In genomic region chr9:80086386-80086785, GRCh38 we compare ENCODE assay signal across 31 cellular contexts.
DNase-seq lines count a peak whose midpoint lies in the region; ATAC-seq and TF ChIP-seq lines count a peak whose summit lies in the region.
"Had no signal": no experiment of that assay in that cellular context is flagged by ENCODE, and none has a peak within 500 bp of the region (broad histone marks: within the 10 kb centered on the region; RNA-seq: fewer than 3 reads in every experiment).

No MANE protein-coding gene starts in this region.

- H3K9ac ChIP-seq in BLaER1 = no peak overlapping the region

- no peaks in the 10 kb centered on the region for H3K36me3 ChIP-seq in BLaER1
- H3K36me3 ChIP-seq: SJSA1 had no signal

- CTCF ChIA-PET in activated CD8-positive, alpha-beta T cell treated with anti-CD3 and anti-CD28 coated beads for 36 hours (lab: Charles Lee) = interaction anchor here (0.6 kb wide), 1 partner anchor 21 kb away, joined by 3 read pairs; no protein-coding TSS in a partner anchor
- CTCF ChIA-PET in activated CD8-positive, alpha-beta T cell treated with anti-CD3 and anti-CD28 coated beads, Interleukin-2, amount 10 ng/mL, durations not matched to agents 7 days and 5 days (lab: Charles Lee) = no interaction called here

- peak overlapping the region; percentile 75 for H3K27ac Mint-ChIP-seq in activated CD8-positive, alpha-beta T cell treated with anti-CD3 and anti-CD28 coated beads for 36 hours
- H3K27ac Mint-ChIP-seq in activated CD8-positive, alpha-beta T cell treated with anti-CD3 and anti-CD28 coated beads, Interleukin-2, amount 10 ng/mL, durations not matched to agents 7 days and 5 days = no peak overlapping the region
- peak overlapping the region; percentile 46 for H3K27ac Mint-ChIP-seq in activated naive CD8-positive, alpha-beta T cell
- H3K27ac Mint-ChIP-seq in stimulated activated naive B cell treated with anti-CD40 and anti-IgM and Interleukin-4, amounts not matched to agents 10 μg/mL and 1 μg/mL and 100 μg/mL, for 72 hours = peak overlapping the region; percentile 96
- H3K27ac Mint-ChIP-seq: CD8-positive, alpha-beta T cell had no signal

- no peak for TF ChIP-seq CTCF in activated CD8-positive, alpha-beta T cell treated with anti-CD3 and anti-CD28 coated beads for 36 hours (IDR thresholded peaks at IDR 0.05)

- no peak overlapping the region for H3K4me3 ChIP-seq in BLaER1
- H3K4me3 ChIP-seq: GM12878, K562, SJSA1 had no signal

- H3K9me3 Mint-ChIP-seq in activated CD8-positive, alpha-beta T cell treated with anti-CD3 and anti-CD28 coated beads for 36 hours = no peaks in the 10 kb centered on the region
- H3K9me3 Mint-ChIP-seq in activated CD8-positive, alpha-beta T cell treated with anti-CD3 and anti-CD28 coated beads, Interleukin-2, amount 10 ng/mL, durations not matched to agents 7 days and 5 days (ENCODE audit: insufficient read depth) = no peaks in the 10 kb centered on the region
- no peaks in the 10 kb centered on the region for H3K9me3 Mint-ChIP-seq in activated naive CD8-positive, alpha-beta T cell (ENCODE audit: low read depth)
- peaks cover 3 to 4% of the 10 kb centered on the region in 2 donors for H3K9me3 Mint-ChIP-seq in stimulated activated naive B cell treated with anti-CD40 and anti-IgM and Interleukin-4, amounts not matched to agents 10 μg/mL and 1 μg/mL and 100 μg/mL, for 72 hours
- H3K9me3 Mint-ChIP-seq: CD8-positive, alpha-beta T cell had no signal

- H3K4me1 Mint-ChIP-seq in activated CD8-positive, alpha-beta T cell treated with anti-CD3 and anti-CD28 coated beads for 36 hours (ENCODE audit: low read depth) = peaks cover 16% of the 10 kb centered on the region
- no peaks in the 10 kb centered on the region for H3K4me1 Mint-ChIP-seq in activated CD8-positive, alpha-beta T cell treated with anti-CD3 and anti-CD28 coated beads, Interleukin-2, amount 10 ng/mL, durations not matched to agents 7 days and 5 days (ENCODE audit: low read depth)
- H3K4me1 Mint-ChIP-seq in activated naive CD8-positive, alpha-beta T cell (ENCODE audit: low read depth) = peaks cover 14% of the 10 kb centered on the region
- H3K4me1 Mint-ChIP-seq in stimulated activated naive B cell treated with anti-CD40 and anti-IgM and Interleukin-4, amounts not matched to agents 10 μg/mL and 1 μg/mL and 100 μg/mL, for 72 hours = peaks cover 25 to 65% of the 10 kb centered on the region in 2 donors

- no peak for DNase-seq in activated CD8-positive, alpha-beta T cell treated with anti-CD3 and anti-CD28 coated beads for 36 hours
- DNase-seq in activated CD8-positive, alpha-beta T cell treated with anti-CD3 and anti-CD28 coated beads, Interleukin-2, amount 10 ng/mL, durations not matched to agents 7 days and 5 days = no peak
- DNase-seq in stimulated activated naive B cell treated with anti-CD40 and anti-IgM and Interleukin-4, amounts not matched to agents 10 μg/mL and 1 μg/mL and 100 μg/mL, for 72 hours = no peak
- DNase-seq in ureter (ENCODE audit: low spot score) = no peak
- no peak for DNase-seq in activated CD4-positive, alpha-beta T cell treated with anti-CD3 and anti-CD28 coated beads, Interleukin-2, amount 50 U/mL, for 48 hours
- DNase-seq: 8988T; C1 segment of cervical spinal cord; Caco-2; CD8-positive, alpha-beta T cell; DMS 273 treated with DMSO at 0.1 percent for 48 hours; DMS79; GDM1; Kasumi-1; NCI-H1092 treated with DMSO at 0.1 percent for 48 hours; NCI-H1436; NCI-H187; NCI-H2081 treated with DMSO at 0.1 percent for 48 hours; NCI-H2171; NCI-H226; NCI-H510A; NCI-H69; Right ventricle myocardium superior; RPMI8226 had no signal

- no peaks in the 10 kb centered on the region for H3K27me3 ChIP-seq in BLaER1
- H3K27me3 ChIP-seq: SJSA1 had no signal

- no peaks in the 10 kb centered on the region for H3K27me3 Mint-ChIP-seq in activated CD8-positive, alpha-beta T cell treated with anti-CD3 and anti-CD28 coated beads for 36 hours
- H3K27me3 Mint-ChIP-seq in activated CD8-positive, alpha-beta T cell treated with anti-CD3 and anti-CD28 coated beads, Interleukin-2, amount 10 ng/mL, durations not matched to agents 7 days and 5 days (ENCODE audit: low read depth) = no peaks in the 10 kb centered on the region
- no peaks in the 10 kb centered on the region for H3K27me3 Mint-ChIP-seq in activated naive CD8-positive, alpha-beta T cell
- no peaks in the 10 kb centered on the region for H3K27me3 Mint-ChIP-seq in stimulated activated naive B cell treated with anti-CD40 and anti-IgM and Interleukin-4, amounts not matched to agents 10 μg/mL and 1 μg/mL and 100 μg/mL, for 72 hours

- peaks cover 64% of the 10 kb centered on the region for H3K4me1 ChIP-seq in BLaER1
- H3K4me1 ChIP-seq: Caco-2, SJSA1 had no signal

- H3K9me3 ChIP-seq in BLaER1 = peaks cover 16% of the 10 kb centered on the region
- H3K9me3 ChIP-seq: Caco-2, SJSA1 had no signal

- peak overlapping the region; percentile 62 for H3K4me2 ChIP-seq in BLaER1

- POLR2A ChIA-PET in activated CD8-positive, alpha-beta T cell treated with anti-CD3 and anti-CD28 coated beads for 36 hours (lab: Charles Lee) = no interaction called here
- POLR2A ChIA-PET in activated CD8-positive, alpha-beta T cell treated with anti-CD3 and anti-CD28 coated beads, Interleukin-2, amount 10 ng/mL, durations not matched to agents 7 days and 5 days (lab: Charles Lee) = no interaction called here

- no peak overlapping the region for H3K4me3 Mint-ChIP-seq in activated CD8-positive, alpha-beta T cell treated with anti-CD3 and anti-CD28 coated beads for 36 hours
- no peak overlapping the region for H3K4me3 Mint-ChIP-seq in activated CD8-positive, alpha-beta T cell treated with anti-CD3 and anti-CD28 coated beads, Interleukin-2, amount 10 ng/mL, durations not matched to agents 7 days and 5 days
- peak overlapping the region; percentile 35 for H3K4me3 Mint-ChIP-seq in activated naive CD8-positive, alpha-beta T cell
- peak overlapping the region; percentile 41 to 71 for H3K4me3 Mint-ChIP-seq in stimulated activated naive B cell treated with anti-CD40 and anti-IgM and Interleukin-4, amounts not matched to agents 10 μg/mL and 1 μg/mL and 100 μg/mL, for 72 hours
- H3K4me3 Mint-ChIP-seq: CD8-positive, alpha-beta T cell had no signal

- H3K36me3 Mint-ChIP-seq in activated CD8-positive, alpha-beta T cell treated with anti-CD3 and anti-CD28 coated beads for 36 hours (ENCODE audit: low read depth) = no peaks in the 10 kb centered on the region
- no peaks in the 10 kb centered on the region for H3K36me3 Mint-ChIP-seq in activated CD8-positive, alpha-beta T cell treated with anti-CD3 and anti-CD28 coated beads, Interleukin-2, amount 10 ng/mL, durations not matched to agents 7 days and 5 days (ENCODE audit: low read depth)
- no peaks in the 10 kb centered on the region for H3K36me3 Mint-ChIP-seq in activated naive CD8-positive, alpha-beta T cell
- H3K36me3 Mint-ChIP-seq in stimulated activated naive B cell treated with anti-CD40 and anti-IgM and Interleukin-4, amounts not matched to agents 10 μg/mL and 1 μg/mL and 100 μg/mL, for 72 hours = peaks cover 2 to 11% of the 10 kb centered on the region in 2 donors
- H3K36me3 Mint-ChIP-seq: CD8-positive, alpha-beta T cell had no signal

- intact Hi-C loops in activated CD8-positive, alpha-beta T cell treated with anti-CD3 and anti-CD28 coated beads for 36 hours (cut with micrococcal nuclease) = no loop called here

- H3K27ac ChIP-seq in BLaER1 = peak overlapping the region; percentile 50
- H3K27ac ChIP-seq: SJSA1 had no signal

- ATAC-seq in activated CD8-positive, alpha-beta T cell treated with anti-CD3 and anti-CD28 coated beads for 36 hours = no peak
- ATAC-seq in activated CD8-positive, alpha-beta T cell treated with anti-CD3 and anti-CD28 coated beads, Interleukin-2, amount 10 ng/mL, durations not matched to agents 7 days and 5 days = no peak
- ATAC-seq in stimulated activated naive B cell treated with anti-CD40 and anti-IgM and Interleukin-4, amounts not matched to agents 10 μg/mL and 1 μg/mL and 100 μg/mL, for 72 hours (replicated peaks) = peak; percentile 60 to 64
- ATAC-seq in HG02852 (IDR thresholded peaks at IDR 0.05; ENCODE audit: unreplicated experiment) = no peak
- ATAC-seq: CD8-positive, alpha-beta T cell; GM12878; HCT116; HepG2; K562 had no signal

- H4K20me1 ChIP-seq in BLaER1 = no peaks in the 10 kb centered on the region

Comparison
In these comparisons a context has a peak if more than half of its experiments do, and no peak if none do; other contexts are left out.
1. ATAC-seq: peak in stimulated activated naive B cell treated with anti-CD40 and anti-IgM and Interleukin-4, amounts not matched to agents 10 μg/mL and 1 μg/mL and 100 μg/mL, for 72 hours (2 of 2); none in activated CD8-positive, alpha-beta T cell treated with anti-CD3 and anti-CD28 coated beads for 36 hours (single experiment), activated CD8-positive, alpha-beta T cell treated with anti-CD3 and anti-CD28 coated beads, Interleukin-2, amount 10 ng/mL, durations not matched to agents 7 days and 5 days (single experiment) and HG02852 (single experiment).
2. H3K4me3 Mint-ChIP-seq: peak in activated naive CD8-positive, alpha-beta T cell (single experiment) and stimulated activated naive B cell treated with anti-CD40 and anti-IgM and Interleukin-4, amounts not matched to agents 10 μg/mL and 1 μg/mL and 100 μg/mL, for 72 hours (2 of 2); none in activated CD8-positive, alpha-beta T cell treated with anti-CD3 and anti-CD28 coated beads for 36 hours (single experiment) and activated CD8-positive, alpha-beta T cell treated with anti-CD3 and anti-CD28 coated beads, Interleukin-2, amount 10 ng/mL, durations not matched to agents 7 days and 5 days (single experiment).